ENCODE assay signal across 8 cellular contexts in the genomic region with DNA sequence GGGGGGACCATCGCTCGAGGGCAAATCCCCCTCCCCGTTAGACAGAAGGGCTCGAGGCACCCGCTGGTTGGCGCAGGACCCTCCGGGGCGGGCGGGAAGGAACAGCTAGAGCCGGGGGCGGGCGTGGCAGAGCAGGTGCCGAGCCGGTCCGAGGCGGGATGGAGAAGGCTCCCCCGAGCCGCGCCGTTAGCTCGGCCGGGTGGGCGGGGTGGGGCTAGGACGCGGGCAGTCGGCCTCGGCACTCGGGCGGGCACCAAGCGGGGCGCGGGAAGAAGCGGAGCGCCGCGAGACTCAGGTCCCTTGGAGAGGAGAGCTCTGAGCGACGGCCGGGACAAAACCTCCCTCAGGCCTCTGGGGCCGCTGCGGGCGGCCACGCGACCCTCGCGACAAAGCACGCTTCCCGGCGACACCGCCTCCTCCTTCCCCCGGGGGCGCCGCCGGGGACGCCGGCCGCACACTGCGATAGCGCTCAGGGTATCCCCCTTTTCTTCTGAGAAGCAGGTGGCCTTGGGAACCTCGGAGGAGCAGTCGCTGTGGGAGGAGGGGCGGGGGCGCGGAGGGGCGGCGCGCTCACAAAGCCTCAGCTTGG. TPM values are rescaled to one million over a fixed set of nuclear protein-coding genes. Genes with fewer than 3 reads are reported as not detected.
DNase-seq lines count a peak whose midpoint lies in the region; ATAC-seq and TF ChIP-seq lines count a peak whose summit lies in the region.

No MANE protein-coding gene starts in this region.

- POLR2A ChIA-PET in MCF 10A (lab: Yijun Ruan, JAX) = interaction anchor here (0.7 to 3.6 kb wide), 6 partner anchors 9 to 274 kb away, joined by 3 to 28 read pairs (median 4); no protein-coding TSS in a partner anchor

- H3K9ac ChIP-seq in MM.1S (ENCODE audit: low read length) = peak overlapping the region; percentile 25; the same call in 1 of the 2 replicates
- peak overlapping the region; percentile 39 for H3K9ac ChIP-seq in mucosa of stomach (ENCODE audit: low read length)

- CTCF ChIA-PET in MCF 10A (lab: Yijun Ruan, JAX) = interaction anchor here (0.8 to 3.0 kb wide), 3 partner anchors 265 to 459 kb away, joined by 3 to 19 read pairs (median 3); no protein-coding TSS in a partner anchor

- no peaks in the 10 kb centered on the region for H3K27me3 Mint-ChIP-seq in MCF 10A (ENCODE audit: insufficient read depth, unreplicated experiment)

- H4K20me1 ChIP-seq in MM.1S (ENCODE audit: insufficient read depth, low read length) = no peaks in the 10 kb centered on the region

- no TSS peak for BruUV-seq in MCF 10A (replicated peaks; lab: Mats Ljungman, UMichigan)

- no peaks in the 10 kb centered on the region for H3K9me3 Mint-ChIP-seq in MCF 10A (ENCODE audit: unreplicated experiment)

- no peaks in the 10 kb centered on the region for H3K9me2 ChIP-seq in MM.1S (replicated peaks; ENCODE audit: insufficient read depth, low read length)

- H3K4me2 ChIP-seq in MM.1S (ENCODE audit: low read depth, low read length) = peak overlapping the region; percentile 99

- no peaks in the 10 kb centered on the region for H3K36me3 Mint-ChIP-seq in MCF 10A (ENCODE audit: insufficient read depth, unreplicated experiment)

- H3F3A ChIP-seq in MM.1S (ENCODE audit: insufficient read depth, low read length) = no peaks in the 10 kb centered on the region

- peaks cover 9% of the 10 kb centered on the region for H3K4me1 Mint-ChIP-seq in MCF 10A (ENCODE audit: insufficient read depth, unreplicated experiment)

- H3K9me3 ChIP-seq in breast epithelium (no peaks in the 10 kb centered on the region), MM.1S (replicated peaks; ENCODE audit: insufficient read depth, low read length) (no peaks in the 10 kb centered on the region), ectodermal cell (ENCODE audit: control insufficient read depth, low read length) (no peaks in the 10 kb centered on the region), mucosa of stomach (ENCODE audit: control insufficient read depth, low read length) (no peaks in the 10 kb centered on the region)

- H3K4me1 ChIP-seq in breast epithelium = no peaks in the 10 kb centered on the region
- no peaks in the 10 kb centered on the region; the same call in 1 of the 2 replicates for H3K4me1 ChIP-seq in MM.1S (ENCODE audit: low read length)
- H3K4me1 ChIP-seq in ectodermal cell (ENCODE audit: control insufficient read depth, insufficient read depth, low read length) = peaks cover 11% of the 10 kb centered on the region
- H3K4me1 ChIP-seq in mucosa of stomach (ENCODE audit: control insufficient read depth, insufficient read depth, low read length) = peaks cover 7% of the 10 kb centered on the region

- no peak for DNase-seq in breast epithelium (ENCODE audit: low spot score in 2 of 2)
- no peak for DNase-seq in MCF 10A (ENCODE audit: unreplicated experiment)
- no peak for DNase-seq in MM.1S
- no peak for DNase-seq in NCI-H187 treated with DMSO at 0.1 percent for 48 hours (lab: John Stamatoyannopoulos, UW)

- H3K27me3 ChIP-seq in breast epithelium (no peaks in the 10 kb centered on the region), MM.1S (replicated peaks; ENCODE audit: insufficient read depth, low read length) (no peaks in the 10 kb centered on the region), ectodermal cell (ENCODE audit: control insufficient read depth, insufficient read depth, low read length, poor library complexity, severe bottlenecking) (peaks cover 27% of the 10 kb centered on the region), mucosa of stomach (ENCODE audit: control insufficient read depth, insufficient read depth, low read length) (peaks cover 57% of the 10 kb centered on the region)

- no peaks in the 10 kb centered on the region for H3K79me2 ChIP-seq in MM.1S (ENCODE audit: low read length)

- TF ChIP-seq POLR2A in breast epithelium (IDR thresholded peaks at IDR 0.05) = no peak

- no peak for ATAC-seq in GM21526 (IDR thresholded peaks at IDR 0.05; ENCODE audit: low FRiP score, unreplicated experiment)
- no peak for ATAC-seq in GM19351 (IDR thresholded peaks at IDR 0.05; ENCODE audit: unreplicated experiment)

- no peak for TF ChIP-seq CTCF in breast epithelium (IDR thresholded peaks at IDR 0.05)
- no peak for TF ChIP-seq CTCF in MCF 10A (IDR thresholded peaks at IDR 0.05; ENCODE audit: unreplicated experiment)
- no peak for TF ChIP-seq CTCF in MM.1S (IDR thresholded peaks at IDR 0.05; ENCODE audit: low read length)

- peak overlapping the region; percentile 33 to 84 for H3K27ac ChIP-seq in breast epithelium
- H3K27ac ChIP-seq in MM.1S (ENCODE audit: low read length) = no peak overlapping the region
- H3K27ac ChIP-seq in ectodermal cell (ENCODE audit: insufficient read depth, low read depth, low read length, poor library complexity, severe bottlenecking) = peak overlapping the region; percentile 68

- H3K4me3 Mint-ChIP-seq in MCF 10A (ENCODE audit: unreplicated experiment) = no peak overlapping the region

- 0 to 1% methylated on average over 67 of the region's 67 CpGs for WGBS in ectodermal cell, 2 experiments

- H3K27ac Mint-ChIP-seq in MCF 10A (ENCODE audit: low read depth, unreplicated experiment) = no peak overlapping the region

- H3K36me3 ChIP-seq in breast epithelium (no peaks in the 10 kb centered on the region), MM.1S (replicated peaks; ENCODE audit: insufficient read depth, low read length) (no peaks in the 10 kb centered on the region), ectodermal cell (ENCODE audit: control insufficient read depth, insufficient read depth, low read length) (peaks cover 2% of the 10 kb centered on the region), mucosa of stomach (ENCODE audit: control insufficient read depth, insufficient read depth, low read length) (no peaks in the 10 kb centered on the region)

- intact Hi-C loops in breast epithelium (cut with DNase I; ENCODE audit: low total_unique reads) (no loop called here), MCF 10A (cut with micrococcal nuclease) (loop anchor here (5.0 kb wide), 1 partner anchor 74 kb away; no protein-coding TSS in a partner anchor)

- peak overlapping the region; percentile 53 to 94 (median 73) for H3K4me3 ChIP-seq in breast epithelium
- peak overlapping the region; percentile 68 for H3K4me3 ChIP-seq in MM.1S (ENCODE audit: low read length)
- peak overlapping the region; percentile 95 for H3K4me3 ChIP-seq in ectodermal cell (ENCODE audit: insufficient read depth, low read depth, low read length)
- H3K4me3 ChIP-seq in mucosa of stomach (ENCODE audit: low read length) = no peak overlapping the region

- H2AFZ ChIP-seq in MM.1S (ENCODE audit: low read length) = peak overlapping the region; percentile 88

RNA-seq across cellular contexts. Expression of a gene that starts 0.7 kb away (rescaled TPM):
- 10 to 100 TPM in 2 of 3 donors, 1 to 10 TPM in 1; 1.9 to 13.1 (median 13.0) TPM for total RNA-seq in breast epithelium
- total RNA-seq in MCF 10A (2022) = 5.0 and 5.3 TPM in 2 replicates
- polyA plus RNA-seq in ectodermal cell (2013, experiment 1 of 4) = 62.2 TPM
- 65.9 TPM for polyA plus RNA-seq in ectodermal cell (2013, experiment 2 of 4)
- 46.4 TPM for polyA plus RNA-seq in ectodermal cell (2013, experiment 3 of 4)
- 53.3 TPM for polyA plus RNA-seq in ectodermal cell (2013, experiment 4 of 4)
